13 cellular contexts compared by ENCODE assay signal in genomic region chr12:89453579-89453978, GRCh38.
DNase-seq lines count a peak whose midpoint lies in the region; ATAC-seq and TF ChIP-seq lines count a peak whose summit lies in the region.
"Had no signal": no experiment of that assay in that cellular context is flagged by ENCODE, and none has a peak within 500 bp of the region (broad histone marks: within the 10 kb centered on the region; RNA-seq: fewer than 3 reads in every experiment).

No MANE protein-coding gene starts in this region.

- H3K4me1 Mint-ChIP-seq in mesothelial cell of epicardium, result peaks cover 41% of the 10 kb centered on the region

- intact Hi-C loops in esophagus muscularis mucosa (cut with DNase I) (loop anchor here (2.0 to 10.0 kb wide), 3 partner anchors 66 to 289 kb away; partner anchors contain the start of gene DUSP6), uterus (cut with DNase I; ENCODE audit: low total_unique reads) (loop anchor here (10.0 kb wide), 1 partner anchor 99 kb away; the partner anchor contains the start of gene DUSP6)

- TF ChIP-seq EP300 in esophagus muscularis mucosa (IDR thresholded peaks at IDR 0.05), result no peak

- H3K27me3 ChIP-seq in esophagus muscularis mucosa (no peaks in the 10 kb centered on the region), uterus (no peaks in the 10 kb centered on the region)

- H3K36me3 ChIP-seq in esophagus muscularis mucosa (no peaks in the 10 kb centered on the region), uterus (no peaks in the 10 kb centered on the region)

- DNase-seq in NOMO-1 (lab: John Stamatoyannopoulos, UW; ENCODE audit: unreplicated experiment in 2 of 2) (peak; percentile 6 to 10), NOMO-1 treated with dmso at 0.1 percent for 144 hours (lab: John Stamatoyannopoulos, UW; ENCODE audit: unreplicated experiment) (no peak), esophagus muscularis mucosa (ENCODE audit: extremely low spot score) (no peak), mesothelial cell of epicardium (ENCODE audit: low spot score in 2 of 2, unreplicated experiment in 2 of 2) (no peak), uterus (no peak), ureter (ENCODE audit: low spot score) (no peak)
- no peak for DNase-seq in activated CD4-positive, CD25-positive, alpha-beta regulatory T cell (lab: John Stamatoyannopoulos, UW)

- TF ChIP-seq CTCF in esophagus muscularis mucosa (IDR thresholded peaks at IDR 0.05), result no peak
- TF ChIP-seq CTCF in mesothelial cell of epicardium (IDR thresholded peaks at IDR 0.05; ENCODE audit: unreplicated experiment), result no peak
- TF ChIP-seq CTCF in uterus (IDR thresholded peaks at IDR 0.05), result no peak

- no peak overlapping the region for H3K4me3 Mint-ChIP-seq in mesothelial cell of epicardium
- H3K4me3 Mint-ChIP-seq: dendritic cell treated with granulocyte-macrophage colony-stimulating factor and Interleukin-4, amounts not matched to agents 40 ng/mL and 50 ng/mL, for 4 days had no signal

- peak overlapping the region; percentile 77 for H3K27ac Mint-ChIP-seq in mesothelial cell of epicardium

- peak overlapping the region; percentile 3 to 34 (median 12) for H3K4me3 ChIP-seq in esophagus muscularis mucosa
- no peak overlapping the region for H3K4me3 ChIP-seq in uterus
- H3K4me3 ChIP-seq: GM12878, K562, PC-9 had no signal

- no peak for TF ChIP-seq POLR2A in esophagus muscularis mucosa (IDR thresholded peaks at IDR 0.05; ENCODE audit: low read depth)
- no peak for TF ChIP-seq POLR2A in uterus (IDR thresholded peaks at IDR 0.05)

- H3K27me3 Mint-ChIP-seq in mesothelial cell of epicardium (ENCODE audit: low read depth), result no peaks in the 10 kb centered on the region
- H3K27me3 Mint-ChIP-seq: dendritic cell treated with granulocyte-macrophage colony-stimulating factor and Interleukin-4, amounts not matched to agents 40 ng/mL and 50 ng/mL, for 4 days had no signal

- H3K4me1 ChIP-seq in esophagus muscularis mucosa, result peaks cover 30 to 63% (median 55%) of the 10 kb centered on the region in 4 donors
- H3K4me1 ChIP-seq in uterus, result peaks cover 3 to 6% of the 10 kb centered on the region in 2 donors

- H3K36me3 Mint-ChIP-seq in mesothelial cell of epicardium, result no peaks in the 10 kb centered on the region

- WGBS in esophagus muscularis mucosa, result 11% methylated on average over 2 of the region's 2 CpGs

- peak overlapping the region; percentile 82 to 86 (median 83) for H3K27ac ChIP-seq in esophagus muscularis mucosa (replicated peaks in 1 of 4)
- H3K27ac ChIP-seq in uterus, result peak overlapping the region; percentile 61 to 62
- H3K27ac ChIP-seq: 22Rv1, PC-9 had no signal

- H3K9me3 Mint-ChIP-seq in mesothelial cell of epicardium, result no peaks in the 10 kb centered on the region
- H3K9me3 Mint-ChIP-seq: dendritic cell treated with granulocyte-macrophage colony-stimulating factor and Interleukin-4, amounts not matched to agents 40 ng/mL and 50 ng/mL, for 4 days had no signal

- H3K9me3 ChIP-seq in esophagus muscularis mucosa, result no peaks in the 10 kb centered on the region
- no peaks in the 10 kb centered on the region for H3K9me3 ChIP-seq in uterus

- ATAC-seq in HG02759 (IDR thresholded peaks at IDR 0.05; ENCODE audit: unreplicated experiment), result no peak
- ATAC-seq: GM12878 had no signal

Comparison
In these comparisons a context has a peak if more than half of its experiments do, and no peak if none do; other contexts are left out.
1. DNase-seq: peak in NOMO-1 (2 of 2); none in NOMO-1 treated with dmso at 0.1 percent for 144 hours (single experiment), esophagus muscularis mucosa (single experiment), mesothelial cell of epicardium (0 of 2), uterus (0 of 2), activated CD4-positive, CD25-positive, alpha-beta regulatory T cell (0 of 4) and ureter (single experiment).
2. H3K4me3 ChIP-seq: peak in esophagus muscularis mucosa (4 of 4); none in uterus (0 of 2).